In the genomic region with DNA sequence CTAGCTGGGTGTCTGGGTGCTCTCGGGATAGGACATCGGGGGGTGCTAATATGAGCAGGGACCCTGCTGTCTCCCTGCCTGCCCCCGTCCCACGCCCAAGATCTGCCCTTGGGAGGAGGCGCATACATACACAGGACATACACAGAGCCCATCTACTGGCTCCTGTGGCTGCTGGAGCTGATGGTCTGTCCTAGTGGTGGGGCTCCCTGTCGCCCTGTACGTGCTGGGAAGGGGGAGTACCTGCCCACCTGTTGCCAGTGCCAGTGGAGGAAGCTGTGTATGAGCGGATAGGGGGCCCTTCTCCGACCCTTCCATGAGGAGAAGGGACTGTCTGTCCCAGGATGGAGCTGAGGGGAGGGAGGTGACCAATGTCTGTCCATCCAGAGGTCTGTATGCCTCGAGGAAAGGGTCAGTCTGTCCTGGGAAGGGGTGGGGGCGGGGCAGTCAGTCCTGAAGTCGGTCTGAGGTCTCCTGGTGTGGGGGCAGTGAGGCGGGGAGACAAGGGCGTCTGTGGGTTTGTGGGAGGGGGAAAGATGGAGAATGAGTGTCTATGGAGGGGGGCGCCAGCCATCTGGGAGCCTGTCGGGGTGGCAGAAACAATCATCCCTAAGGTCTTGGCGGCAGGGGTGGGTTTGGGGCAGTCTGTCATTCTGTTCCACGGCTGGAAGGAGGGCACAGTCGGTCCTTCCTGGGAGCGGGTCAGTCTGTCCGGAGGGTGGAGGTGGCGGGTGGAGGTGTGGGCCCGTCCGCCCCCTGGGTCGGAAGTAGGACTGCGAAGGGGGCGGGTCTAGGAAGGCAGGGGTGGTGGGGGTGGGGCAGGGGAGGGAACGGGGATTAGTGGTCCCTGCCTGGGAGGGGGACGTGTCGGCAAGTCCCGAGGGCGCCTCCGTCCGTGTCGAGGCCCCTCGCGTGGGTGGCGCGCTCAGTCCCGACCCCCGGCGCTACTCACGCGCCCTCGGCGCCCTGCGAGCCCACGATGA, we compare ENCODE assay signal across 1 cellular context.
A peak's percentile ranks its signal among the peaks of the same experiment; 100 is the strongest.
TF ChIP-seq lines count a peak whose summit lies in the region.

No MANE protein-coding gene starts in this region.

TF ChIP-seq in K562, 482 proteins besides CTCF, POLR2A, EP300 and RAD21:
- TF ChIP-seq CSDE1 (IDR thresholded peaks at IDR 0.05): no peak
- peak; percentile 87 for TF ChIP-seq PRDM10 (IDR thresholded peaks at IDR 0.05; ENCODE audit: partially characterized antibody)
- TF ChIP-seq IFI16 (CRISPR knock-in tag; IDR thresholded peaks at IDR 0.05): no peak
- no peak for TF ChIP-seq ZNF785 (CRISPR knock-in tag; IDR thresholded peaks at IDR 0.05)
- TF ChIP-seq MCM5 (IDR thresholded peaks at IDR 0.05; ENCODE audit: low read depth): no peak
- TF ChIP-seq YY1 (IDR thresholded peaks at IDR 0.05; ENCODE audit: borderline replicate concordance in 1 of 3, control insufficient read depth in 1 of 3, extremely low read depth in 1 of 3, insufficient read depth in 3 of 3, insufficient read length in 1 of 3, insufficient replicate concordance in 2 of 3, low read depth in 1 of 3, low read length in 2 of 3): no peak
- peak; percentile 4; the same call in 1 of the 2 replicates for TF ChIP-seq EGR1 (conservative IDR thresholded peaks at IDR 0.05)
- no peak for TF ChIP-seq ZNF224 (CRISPR knock-in tag; IDR thresholded peaks at IDR 0.05)
- TF ChIP-seq TCF7L2 (IDR thresholded peaks at IDR 0.05; ENCODE audit: low read depth, low read length): no peak
- TF ChIP-seq COPS2 (conservative IDR thresholded peaks at IDR 0.05): no peak
- TF ChIP-seq HDAC3 (IDR thresholded peaks at IDR 0.05; ENCODE audit: borderline replicate concordance, partially characterized antibody): no peak
- peak; percentile 26; the same call in 1 of the 2 replicates for TF ChIP-seq ZBTB7A (IDR thresholded peaks at IDR 0.05; ENCODE audit: borderline replicate concordance, control insufficient read depth, low read depth, low read length)
- TF ChIP-seq, protein P1, sequence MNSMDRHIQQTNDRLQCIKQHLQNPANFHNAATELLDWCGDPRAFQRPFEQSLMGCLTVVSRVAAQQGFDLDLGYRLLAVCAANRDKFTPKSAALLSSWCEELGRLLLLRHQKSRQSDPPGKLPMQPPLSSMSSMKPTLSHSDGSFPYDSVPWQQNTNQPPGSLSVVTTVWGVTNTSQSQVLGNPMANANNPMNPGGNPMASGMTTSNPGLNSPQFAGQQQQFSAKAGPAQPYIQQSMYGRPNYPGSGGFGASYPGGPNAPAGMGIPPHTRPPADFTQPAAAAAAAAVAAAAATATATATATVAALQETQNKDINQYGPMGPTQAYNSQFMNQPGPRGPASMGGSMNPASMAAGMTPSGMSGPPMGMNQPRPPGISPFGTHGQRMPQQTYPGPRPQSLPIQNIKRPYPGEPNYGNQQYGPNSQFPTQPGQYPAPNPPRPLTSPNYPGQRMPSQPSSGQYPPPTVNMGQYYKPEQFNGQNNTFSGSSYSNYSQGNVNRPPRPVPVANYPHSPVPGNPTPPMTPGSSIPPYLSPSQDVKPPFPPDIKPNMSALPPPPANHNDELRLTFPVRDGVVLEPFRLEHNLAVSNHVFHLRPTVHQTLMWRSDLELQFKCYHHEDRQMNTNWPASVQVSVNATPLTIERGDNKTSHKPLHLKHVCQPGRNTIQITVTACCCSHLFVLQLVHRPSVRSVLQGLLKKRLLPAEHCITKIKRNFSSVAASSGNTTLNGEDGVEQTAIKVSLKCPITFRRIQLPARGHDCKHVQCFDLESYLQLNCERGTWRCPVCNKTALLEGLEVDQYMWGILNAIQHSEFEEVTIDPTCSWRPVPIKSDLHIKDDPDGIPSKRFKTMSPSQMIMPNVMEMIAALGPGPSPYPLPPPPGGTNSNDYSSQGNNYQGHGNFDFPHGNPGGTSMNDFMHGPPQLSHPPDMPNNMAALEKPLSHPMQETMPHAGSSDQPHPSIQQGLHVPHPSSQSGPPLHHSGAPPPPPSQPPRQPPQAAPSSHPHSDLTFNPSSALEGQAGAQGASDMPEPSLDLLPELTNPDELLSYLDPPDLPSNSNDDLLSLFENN (IDR thresholded peaks at IDR 0.05; ENCODE audit: low read depth in 2 of 2, low read length in 2 of 2): no peak
